In the genomic region with DNA sequence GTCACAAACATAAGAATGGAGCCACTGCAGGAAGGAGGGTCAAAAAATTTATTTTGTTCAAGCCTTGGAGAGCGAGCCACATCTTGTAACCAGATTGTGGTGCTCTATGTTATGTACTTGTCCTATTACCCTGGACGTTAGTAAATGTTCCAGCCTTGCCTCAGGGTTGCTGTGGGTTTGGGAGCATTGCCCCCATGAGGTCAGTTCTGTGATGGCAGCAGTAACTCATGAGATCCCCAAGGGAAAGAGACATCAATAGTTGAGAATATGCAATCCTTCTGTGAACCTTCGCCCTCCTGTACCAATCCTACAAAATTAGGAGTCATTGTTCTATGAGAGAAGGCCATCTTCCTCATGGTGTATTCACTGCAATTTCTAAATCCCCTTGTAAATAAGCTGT, we compare ENCODE assay signal across 7 cellular contexts. TPM values are rescaled to one million over a fixed set of nuclear protein-coding genes. Genes with fewer than 3 reads are reported as not detected.
DNase-seq lines count a peak whose midpoint lies in the region; ATAC-seq, FAIRE-seq and TF ChIP-seq lines count a peak whose summit lies in the region.

No MANE protein-coding gene starts in this region.

- no peak overlapping the region for H3K4me2 ChIP-seq in mammary epithelial cell (ENCODE audit: insufficient read depth, low read depth, low read length)

- no peak for TF ChIP-seq POLR2A in H54 (IDR thresholded peaks at IDR 0.05; ENCODE audit: low read depth, low read length)
- no peak for TF ChIP-seq POLR2A in stomach (IDR thresholded peaks at IDR 0.05)

- H3K9me3 Mint-ChIP-seq in neural crest cell: no peaks in the 10 kb centered on the region

- H3K36me3 ChIP-seq in mammary epithelial cell (ENCODE audit: insufficient read depth, low read length): no peaks in the 10 kb centered on the region
- H3K36me3 ChIP-seq in stomach: no peaks in the 10 kb centered on the region

- no peak overlapping the region for H3K9ac ChIP-seq in mammary epithelial cell (ENCODE audit: insufficient read depth, low read length)

- no peak overlapping the region for H2AFZ ChIP-seq in mammary epithelial cell (ENCODE audit: low read depth, low read length)

- intact Hi-C loops in mammary epithelial cell (cut with micrococcal nuclease): loop anchor here (1.0 to 10.0 kb wide), 8 partner anchors 69 to 1481 kb away; partner anchors contain the start of gene SMIM8
- intact Hi-C loops in stomach (cut with DNase I; ENCODE audit: low total_unique reads): no loop called here

- no peaks in the 10 kb centered on the region for H3K4me1 ChIP-seq in mammary epithelial cell (ENCODE audit: insufficient read depth, low read length)
- H3K4me1 ChIP-seq in stomach: no peaks in the 10 kb centered on the region

- H3K27ac ChIP-seq in mammary epithelial cell (ENCODE audit: insufficient read depth, low read depth, low read length): no peak overlapping the region
- no peak overlapping the region for H3K27ac ChIP-seq in stomach

- no peaks in the 10 kb centered on the region for H4K20me1 ChIP-seq in mammary epithelial cell (ENCODE audit: insufficient read depth, low read length)

- BruUV-seq in mammary epithelial cell (replicated peaks; lab: Mats Ljungman, UMichigan): no TSS peak

- peak; percentile 57 to 71 for TF ChIP-seq CTCF in mammary epithelial cell (conservative IDR thresholded peaks at IDR 0.05 in 1 of 2, IDR thresholded peaks at IDR 0.05 in 1 of 2; ENCODE audit: extremely low read depth in 1 of 2, insufficient read depth in 1 of 2, low read depth in 1 of 2, low read length in 2 of 2)
- TF ChIP-seq CTCF in neural crest cell (conservative IDR thresholded peaks at IDR 0.05): peak; percentile 48
- peak in 1 of 7 experiments; percentile 17 for TF ChIP-seq CTCF in stomach (IDR thresholded peaks at IDR 0.05)

- no peaks in the 10 kb centered on the region for H3K79me2 ChIP-seq in mammary epithelial cell (ENCODE audit: insufficient read depth, low read length)

- no peak for ATAC-seq in GM21423 (IDR thresholded peaks at IDR 0.05; ENCODE audit: unreplicated experiment)

- no peaks in the 10 kb centered on the region for H3K27me3 ChIP-seq in mammary epithelial cell (ENCODE audit: insufficient read depth, low read length)
- H3K27me3 ChIP-seq in stomach: no peaks in the 10 kb centered on the region

- H3K4me3 ChIP-seq in mammary epithelial cell (replicated peaks in 1 of 3; ENCODE audit: insufficient read depth in 1 of 3, low read depth in 2 of 3, low read length in 3 of 3) (no peak overlapping the region), stomach (no peak overlapping the region)

- WGBS in mammary epithelial cell (ENCODE audit: low coverage, missing lambda C conversion rate): 43% methylated on average over 3 of the region's 3 CpGs
- WGBS in stomach, 5 donors: 40 to 57% (median 50%) methylated on average over 3 of the region's 3 CpGs

- dilution Hi-C loops in mammary epithelial cell (cut with HindIII; ENCODE audit: low sequenced_read_pairs): no loop called here

- peak; percentile 35 for DNase-seq in GM03348 (ENCODE audit: low spot score)
- peak; percentile 12 for DNase-seq in H54 (ENCODE audit: insufficient read length, low spot score)
- peak; percentile 43 for DNase-seq in NCI-H2107 (lab: John Stamatoyannopoulos, UW)
- peak; percentile 34 for DNase-seq in mammary epithelial cell
- peak; percentile 10 for DNase-seq in neural crest cell (ENCODE audit: low read depth, low spot score)
- no peak for DNase-seq in stomach

- no peak overlapping the region for H3K27ac Mint-ChIP-seq in neural crest cell (ENCODE audit: unreplicated experiment)

- peak; percentile 89 for FAIRE-seq in H54 (lab: Jason Lieb, UNC)

- no peaks in the 10 kb centered on the region for H3K27me3 Mint-ChIP-seq in neural crest cell (ENCODE audit: low read depth)

- H3K4me1 Mint-ChIP-seq in neural crest cell: no peaks in the 10 kb centered on the region

- TF ChIP-seq EP300 in stomach (IDR thresholded peaks at IDR 0.05): no peak

- H3K9me3 ChIP-seq in mammary epithelial cell (replicated peaks; ENCODE audit: insufficient read depth, low read length) (no peaks in the 10 kb centered on the region), stomach (no peaks in the 10 kb centered on the region)

- CTCF ChIA-PET in mammary epithelial cell (lab: Charles Lee; ENCODE audit: low non-redundant PET): no interaction called here

- H3K36me3 Mint-ChIP-seq in neural crest cell (ENCODE audit: low read depth): no peaks in the 10 kb centered on the region

- in situ Hi-C loops in mammary epithelial cell (cut with MboI; ENCODE audit: low sequenced_read_pairs in 2 of 2): loop anchor here (25.0 kb wide), 2 partner anchors 254 to 421 kb away; no protein-coding TSS in a partner anchor

- H3K4me3 Mint-ChIP-seq in neural crest cell: no peak overlapping the region

RNA-seq across cellular contexts. Expression of gene CFAP206, which starts 16.4 kb away (rescaled TPM):
- total RNA-seq in mammary epithelial cell (1 to 10 TPM in 1 of 2 donors, under 1 TPM in 1; 0.99 to 1.2 TPM), neural crest cell (0.86 and 0.93 TPM in 2 replicates), stomach (under 1 TPM in 1 of 5 donors, not detected in 4; 0.18 TPM)
- polyA plus RNA-seq in mammary epithelial cell (0.22 TPM), stomach (under 1 TPM in 1 of 3 donors, not detected in 2; 0.08 TPM)
- polyA minus RNA-seq in mammary epithelial cell: not detected

RNA-seq across cellular contexts. Expression of gene C6orf163, which starts 46.7 kb away (rescaled TPM):
- 1 to 10 TPM; 1.4 to 2.5 TPM for total RNA-seq in mammary epithelial cell
- polyA plus RNA-seq in mammary epithelial cell: 0.20 TPM
- polyA minus RNA-seq in mammary epithelial cell: not detected
- 3.5 and 4.5 TPM in 2 replicates for total RNA-seq in neural crest cell
- total RNA-seq in stomach: 10 to 100 TPM in 1 of 5 donors, 1 to 10 TPM in 3, under 1 TPM in 1; 0.87 to 10.3 (median 3.9) TPM
- 1 to 10 TPM in 2 of 3 donors, under 1 TPM in 1; 0.58 to 1.6 (median 1.1) TPM for polyA plus RNA-seq in stomach
